Comparison of ENCODE assay signal across 18 cellular contexts in the genomic region with DNA sequence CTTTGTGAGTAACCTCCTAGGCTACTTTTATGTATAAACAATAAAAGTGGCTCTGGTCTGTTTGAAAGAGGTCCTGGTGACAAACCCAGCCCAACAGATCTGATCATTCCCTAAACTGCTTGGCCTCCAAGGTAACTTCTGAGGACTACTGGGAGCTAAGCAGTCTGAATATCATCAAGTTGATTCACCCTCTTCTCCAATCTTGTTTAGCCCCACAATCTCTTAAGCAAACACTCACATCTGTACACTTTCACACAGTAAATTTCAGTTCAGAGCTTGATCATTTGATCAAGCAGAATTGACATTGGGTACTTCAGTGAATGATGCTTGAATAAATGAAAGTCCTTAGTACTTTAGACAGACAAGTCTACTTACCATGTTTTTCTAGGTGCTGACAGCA.
"Had no signal": no experiment of that assay in that cellular context is flagged by ENCODE, and none has a peak within 500 bp of the region (broad histone marks: within the 10 kb centered on the region; RNA-seq: fewer than 3 reads in every experiment).

No MANE protein-coding gene starts in this region.

- ATAC-seq: heart right ventricle; left lobe of liver; natural killer cell treated with Interleukin-12 subunit alpha and Interleukin-12 subunit beta and Interleukin-15 and Interleukin-18, amount 100 ng/mL, for 72 hours; right cardiac atrium; WTC11 had no signal

- DNase-seq: activated gamma-delta T cell treated with Interleukin-2 at 50 U/mL for 16 hours; activated T-cell treated with anti-CD3 and anti-CD28 coated beads, Interleukin-2, amount 50 U/mL, for 1 hour; aorta; brain microvascular endothelial cell; central memory CD4-positive, alpha-beta T cell; dermis blood vessel endothelial cell; effector CD8-positive, alpha-beta T cell; erythroblast; foreskin fibroblast; heart right ventricle; kidney; midbrain; right cardiac atrium; stimulated activated CD4-positive, alpha-beta T cell treated with anti-CD3 and anti-CD28 coated beads, Interleukin-4, amount 100 ng/mL, for 24 hours; stimulated activated naive CD4-positive, alpha-beta T cell treated with Interleukin-2 at 50 U/mL for 16 hours had no signal
